Comparison of ENCODE assay signal across 12 cellular contexts in genomic region chr9:5625916-5626315, GRCh38. TPM values are rescaled to one million over a fixed set of nuclear protein-coding genes. Genes with fewer than 3 reads are reported as not detected.
DNase-seq lines count a peak whose midpoint lies in the region; ATAC-seq and TF ChIP-seq lines count a peak whose summit lies in the region.
"Had no signal": no experiment of that assay in that cellular context is flagged by ENCODE, and none has a peak within 500 bp of the region (broad histone marks: within the 10 kb centered on the region; RNA-seq: fewer than 3 reads in every experiment).

No MANE protein-coding gene starts in this region.

- peaks cover 40% of the 10 kb centered on the region for H3K4me1 Mint-ChIP-seq in activated CD4-positive, alpha-beta T cell treated with anti-CD3 and anti-CD28 coated beads for 36 hours
- H3K4me1 Mint-ChIP-seq in stimulated activated naive CD8-positive, alpha-beta T cell treated with anti-CD3 and anti-CD28 coated beads, Interleukin-15, amount 100 ng/mL, for 72 hours = peaks cover 51% of the 10 kb centered on the region

- no peaks in the 10 kb centered on the region for H3K9me3 ChIP-seq in colonic mucosa
- H3K9me3 ChIP-seq: SJSA1 had no signal

- peak overlapping the region; percentile 17 for H3K4me3 Mint-ChIP-seq in activated CD4-positive, alpha-beta T cell treated with anti-CD3 and anti-CD28 coated beads for 36 hours
- H3K4me3 Mint-ChIP-seq in stimulated activated naive CD8-positive, alpha-beta T cell treated with anti-CD3 and anti-CD28 coated beads, Interleukin-15, amount 100 ng/mL, for 72 hours = peak overlapping the region; percentile 15 to 61

- no peak for DNase-seq in activated CD4-positive, alpha-beta T cell treated with anti-CD3 and anti-CD28 coated beads for 36 hours
- DNase-seq in activated CD4-positive, alpha-beta T cell treated with anti-CD3 and anti-CD28 coated beads, Interleukin-2, amount 50 U/mL, for 4 hours = no peak
- peak; percentile 44 for DNase-seq in NB4 (ENCODE audit: low read depth)
- DNase-seq in colonic mucosa = no peak
- no peak for DNase-seq in stimulated activated naive CD8-positive, alpha-beta T cell treated with anti-CD3 and anti-CD28 coated beads, Interleukin-15, amount 100 ng/mL, for 72 hours
- DNase-seq in 8988T = no peak
- no peak for DNase-seq in left lobe of liver (ENCODE audit: low spot score)
- no peak for DNase-seq in left colon
- DNase-seq: effector CD8-positive, alpha-beta T cell; NCI-H446 treated with DMSO at 0.1 percent for 48 hours had no signal

- intact Hi-C loops in activated CD4-positive, alpha-beta T cell treated with anti-CD3 and anti-CD28 coated beads for 36 hours (cut with DNase I, micrococcal nuclease) = loop anchor here (2.0 to 10.0 kb wide), 9 partner anchors 139 to 1133 kb away; partner anchors contain the start of genes CDC37L1 (in 1 of the 2) and ERMP1 (in 1 of the 2)
- intact Hi-C loops in colonic mucosa (cut with DNase I) = no loop called here
- intact Hi-C loops in left colon (cut with DNase I, micrococcal nuclease) = no loop called here

- H3K27ac Mint-ChIP-seq in activated CD4-positive, alpha-beta T cell treated with anti-CD3 and anti-CD28 coated beads for 36 hours = peak overlapping the region; percentile 86
- H3K27ac Mint-ChIP-seq in stimulated activated naive CD8-positive, alpha-beta T cell treated with anti-CD3 and anti-CD28 coated beads, Interleukin-15, amount 100 ng/mL, for 72 hours = peak overlapping the region; percentile 81

- no peaks in the 10 kb centered on the region for H3K27me3 Mint-ChIP-seq in activated CD4-positive, alpha-beta T cell treated with anti-CD3 and anti-CD28 coated beads for 36 hours
- H3K27me3 Mint-ChIP-seq in stimulated activated naive CD8-positive, alpha-beta T cell treated with anti-CD3 and anti-CD28 coated beads, Interleukin-15, amount 100 ng/mL, for 72 hours = no peaks in the 10 kb centered on the region

- TF ChIP-seq POLR2A in NB4 (IDR thresholded peaks at IDR 0.05; ENCODE audit: extremely low read depth, insufficient read length) = no peak

- no peak for ATAC-seq in activated CD4-positive, alpha-beta T cell treated with anti-CD3 and anti-CD28 coated beads for 36 hours
- ATAC-seq in stimulated activated naive CD8-positive, alpha-beta T cell treated with anti-CD3 and anti-CD28 coated beads, Interleukin-15, amount 100 ng/mL, for 72 hours = no peak
- ATAC-seq in left lobe of liver = no peak
- ATAC-seq in left colon = no peak
- ATAC-seq: activated CD4-positive, CD25-positive, alpha-beta regulatory T cell treated with anti-CD3 and anti-CD28 coated beads, Interleukin-2, amount 50 U/mL, for 24 hours had no signal

- H3K36me3 ChIP-seq in colonic mucosa = no peaks in the 10 kb centered on the region

- POLR2A ChIA-PET in activated CD4-positive, alpha-beta T cell treated with anti-CD3 and anti-CD28 coated beads for 36 hours (lab: Charles Lee) = interaction anchor here (0.7 kb wide), 1 partner anchor 788 kb away, joined by 3 read pairs; no protein-coding TSS in a partner anchor

- no peak overlapping the region for H3K4me3 ChIP-seq in NB4 (ENCODE audit: low read depth, low read length)
- no peak overlapping the region for H3K4me3 ChIP-seq in colonic mucosa
- H3K4me3 ChIP-seq: SJSA1 had no signal

- H3K27me3 ChIP-seq in colonic mucosa = no peaks in the 10 kb centered on the region
- H3K27me3 ChIP-seq: SJSA1 had no signal

- TF ChIP-seq CTCF in NB4 (IDR thresholded peaks at IDR 0.05; ENCODE audit: low read depth, low read length) (no peak), colonic mucosa (IDR thresholded peaks at IDR 0.05) (no peak)

- CTCF ChIA-PET in activated CD4-positive, alpha-beta T cell treated with anti-CD3 and anti-CD28 coated beads for 36 hours (lab: Charles Lee) = interaction anchor here (1.9 kb wide), 1 partner anchor 25 kb away, joined by 7 read pairs; no protein-coding TSS in a partner anchor

- peaks cover 11% of the 10 kb centered on the region for H3K36me3 Mint-ChIP-seq in activated CD4-positive, alpha-beta T cell treated with anti-CD3 and anti-CD28 coated beads for 36 hours (ENCODE audit: low read depth)

- H3K4me1 ChIP-seq in colonic mucosa = peaks cover 1% of the 10 kb centered on the region

- H3K9me3 Mint-ChIP-seq in activated CD4-positive, alpha-beta T cell treated with anti-CD3 and anti-CD28 coated beads for 36 hours (ENCODE audit: low read depth) = no peaks in the 10 kb centered on the region
- H3K9me3 Mint-ChIP-seq in stimulated activated naive CD8-positive, alpha-beta T cell treated with anti-CD3 and anti-CD28 coated beads, Interleukin-15, amount 100 ng/mL, for 72 hours = no peaks in the 10 kb centered on the region

- no peak overlapping the region for H3K9ac ChIP-seq in colonic mucosa (ENCODE audit: low read depth in 2 of 2, low read length in 2 of 2)

- H3K27ac ChIP-seq in colonic mucosa = peak overlapping the region; percentile 97
- H3K27ac ChIP-seq: SJSA1 had no signal

RNA-seq across cellular contexts. Expression of gene RIC1, which starts 3.0 kb away (rescaled TPM):
- total RNA-seq in activated CD4-positive, alpha-beta T cell treated with anti-CD3 and anti-CD28 coated beads for 36 hours = 10 to 100 TPM; 13.6 to 17.1 TPM
- total RNA-seq in colonic mucosa (10 to 100 TPM; 12.8 to 17.9 TPM), left lobe of liver (9.4 TPM), left colon (10 to 100 TPM; 15.2 to 16.9 TPM)

Comparison
In these comparisons a context has a peak if more than half of its experiments do, and no peak if none do; other contexts are left out.
1. intact Hi-C loops: an anchor here in activated CD4-positive, alpha-beta T cell treated with anti-CD3 and anti-CD28 coated beads for 36 hours (2.0 to 10.0 kb wide); none called in colonic mucosa and left colon.